In the genomic region with DNA sequence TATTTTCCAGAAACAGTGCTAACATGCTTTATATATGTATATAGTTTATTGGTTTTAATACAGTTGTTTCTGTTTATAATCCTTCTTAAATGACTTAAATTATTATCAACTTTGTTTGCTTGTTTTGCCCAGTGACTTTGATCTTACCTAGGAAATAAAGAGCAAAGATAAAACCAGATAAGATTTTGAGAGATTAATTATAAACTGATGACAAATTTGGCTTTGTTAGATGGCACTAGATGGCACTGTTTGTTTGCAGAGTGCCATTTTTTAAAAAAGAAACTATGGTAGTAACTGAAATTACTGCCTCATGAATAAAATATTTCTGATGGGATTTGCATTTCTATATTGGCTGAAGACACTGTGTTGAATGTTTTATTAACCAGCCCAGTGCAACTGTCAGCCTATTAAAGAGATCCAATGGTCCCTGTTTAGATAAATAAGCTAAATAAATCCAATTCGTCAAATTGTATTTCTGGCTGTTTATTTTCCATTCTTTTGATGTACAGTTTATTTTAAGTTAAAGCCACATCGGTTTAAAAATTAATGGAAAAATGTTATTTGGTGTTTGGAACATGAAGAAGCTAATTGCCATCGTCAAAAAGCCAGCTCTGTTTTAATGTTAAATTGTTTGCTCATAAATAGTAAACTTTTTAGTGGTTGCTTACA, we compare ENCODE assay signal across 2 cellular contexts.
A peak's percentile ranks its signal among the peaks of the same experiment; 100 is the strongest.
TF ChIP-seq lines count a peak whose summit lies in the region.

No MANE protein-coding gene starts in this region.

TF ChIP-seq in GM12878, 131 proteins besides CTCF, POLR2A, EP300 and RAD21:
- peak; percentile 40; the same call in 1 of the 2 replicates for TF ChIP-seq SMC3 (IDR thresholded peaks at IDR 0.05; ENCODE audit: borderline replicate concordance, low read length)
- TF ChIP-seq NR2F1 (conservative IDR thresholded peaks at IDR 0.05): no peak

TF ChIP-seq in liver, 16 proteins besides CTCF, POLR2A, EP300 and RAD21:
- TF ChIP-seq, protein P1, sequence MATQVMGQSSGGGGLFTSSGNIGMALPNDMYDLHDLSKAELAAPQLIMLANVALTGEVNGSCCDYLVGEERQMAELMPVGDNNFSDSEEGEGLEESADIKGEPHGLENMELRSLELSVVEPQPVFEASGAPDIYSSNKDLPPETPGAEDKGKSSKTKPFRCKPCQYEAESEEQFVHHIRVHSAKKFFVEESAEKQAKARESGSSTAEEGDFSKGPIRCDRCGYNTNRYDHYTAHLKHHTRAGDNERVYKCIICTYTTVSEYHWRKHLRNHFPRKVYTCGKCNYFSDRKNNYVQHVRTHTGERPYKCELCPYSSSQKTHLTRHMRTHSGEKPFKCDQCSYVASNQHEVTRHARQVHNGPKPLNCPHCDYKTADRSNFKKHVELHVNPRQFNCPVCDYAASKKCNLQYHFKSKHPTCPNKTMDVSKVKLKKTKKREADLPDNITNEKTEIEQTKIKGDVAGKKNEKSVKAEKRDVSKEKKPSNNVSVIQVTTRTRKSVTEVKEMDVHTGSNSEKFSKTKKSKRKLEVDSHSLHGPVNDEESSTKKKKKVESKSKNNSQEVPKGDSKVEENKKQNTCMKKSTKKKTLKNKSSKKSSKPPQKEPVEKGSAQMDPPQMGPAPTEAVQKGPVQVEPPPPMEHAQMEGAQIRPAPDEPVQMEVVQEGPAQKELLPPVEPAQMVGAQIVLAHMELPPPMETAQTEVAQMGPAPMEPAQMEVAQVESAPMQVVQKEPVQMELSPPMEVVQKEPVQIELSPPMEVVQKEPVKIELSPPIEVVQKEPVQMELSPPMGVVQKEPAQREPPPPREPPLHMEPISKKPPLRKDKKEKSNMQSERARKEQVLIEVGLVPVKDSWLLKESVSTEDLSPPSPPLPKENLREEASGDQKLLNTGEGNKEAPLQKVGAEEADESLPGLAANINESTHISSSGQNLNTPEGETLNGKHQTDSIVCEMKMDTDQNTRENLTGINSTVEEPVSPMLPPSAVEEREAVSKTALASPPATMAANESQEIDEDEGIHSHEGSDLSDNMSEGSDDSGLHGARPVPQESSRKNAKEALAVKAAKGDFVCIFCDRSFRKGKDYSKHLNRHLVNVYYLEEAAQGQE (IDR thresholded peaks at IDR 0.05): no peak
- TF ChIP-seq HNF4G (IDR thresholded peaks at IDR 0.05) (no peak), GABPA (IDR thresholded peaks at IDR 0.05 in 1 of 2, conservative IDR thresholded peaks at IDR 0.05 in 1 of 2) (no peak), YY1 (IDR thresholded peaks at IDR 0.05) (no peak), EGR1 (IDR thresholded peaks at IDR 0.05; ENCODE audit: low read depth in 2 of 2) (no peak), HNF4A (conservative IDR thresholded peaks at IDR 0.05) (no peak), RXRA (IDR thresholded peaks at IDR 0.05) (no peak)
- TF ChIP-seq, protein P2, sequence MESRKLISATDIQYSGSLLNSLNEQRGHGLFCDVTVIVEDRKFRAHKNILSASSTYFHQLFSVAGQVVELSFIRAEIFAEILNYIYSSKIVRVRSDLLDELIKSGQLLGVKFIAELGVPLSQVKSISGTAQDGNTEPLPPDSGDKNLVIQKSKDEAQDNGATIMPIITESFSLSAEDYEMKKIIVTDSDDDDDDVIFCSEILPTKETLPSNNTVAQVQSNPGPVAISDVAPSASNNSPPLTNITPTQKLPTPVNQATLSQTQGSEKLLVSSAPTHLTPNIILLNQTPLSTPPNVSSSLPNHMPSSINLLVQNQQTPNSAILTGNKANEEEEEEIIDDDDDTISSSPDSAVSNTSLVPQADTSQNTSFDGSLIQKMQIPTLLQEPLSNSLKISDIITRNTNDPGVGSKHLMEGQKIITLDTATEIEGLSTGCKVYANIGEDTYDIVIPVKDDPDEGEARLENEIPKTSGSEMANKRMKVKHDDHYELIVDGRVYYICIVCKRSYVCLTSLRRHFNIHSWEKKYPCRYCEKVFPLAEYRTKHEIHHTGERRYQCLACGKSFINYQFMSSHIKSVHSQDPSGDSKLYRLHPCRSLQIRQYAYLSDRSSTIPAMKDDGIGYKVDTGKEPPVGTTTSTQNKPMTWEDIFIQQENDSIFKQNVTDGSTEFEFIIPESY (IDR thresholded peaks at IDR 0.05): no peak
- TF ChIP-seq, protein P3, sequence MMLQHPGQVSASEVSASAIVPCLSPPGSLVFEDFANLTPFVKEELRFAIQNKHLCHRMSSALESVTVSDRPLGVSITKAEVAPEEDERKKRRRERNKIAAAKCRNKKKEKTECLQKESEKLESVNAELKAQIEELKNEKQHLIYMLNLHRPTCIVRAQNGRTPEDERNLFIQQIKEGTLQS (IDR thresholded peaks at IDR 0.05): no peak
- TF ChIP-seq, protein P4, sequence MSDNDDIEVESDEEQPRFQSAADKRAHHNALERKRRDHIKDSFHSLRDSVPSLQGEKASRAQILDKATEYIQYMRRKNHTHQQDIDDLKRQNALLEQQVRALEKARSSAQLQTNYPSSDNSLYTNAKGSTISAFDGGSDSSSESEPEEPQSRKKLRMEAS (IDR thresholded peaks at IDR 0.05): no peak
TF ChIP-seq in liver: peak in this region for 0.
